In the genomic region with DNA sequence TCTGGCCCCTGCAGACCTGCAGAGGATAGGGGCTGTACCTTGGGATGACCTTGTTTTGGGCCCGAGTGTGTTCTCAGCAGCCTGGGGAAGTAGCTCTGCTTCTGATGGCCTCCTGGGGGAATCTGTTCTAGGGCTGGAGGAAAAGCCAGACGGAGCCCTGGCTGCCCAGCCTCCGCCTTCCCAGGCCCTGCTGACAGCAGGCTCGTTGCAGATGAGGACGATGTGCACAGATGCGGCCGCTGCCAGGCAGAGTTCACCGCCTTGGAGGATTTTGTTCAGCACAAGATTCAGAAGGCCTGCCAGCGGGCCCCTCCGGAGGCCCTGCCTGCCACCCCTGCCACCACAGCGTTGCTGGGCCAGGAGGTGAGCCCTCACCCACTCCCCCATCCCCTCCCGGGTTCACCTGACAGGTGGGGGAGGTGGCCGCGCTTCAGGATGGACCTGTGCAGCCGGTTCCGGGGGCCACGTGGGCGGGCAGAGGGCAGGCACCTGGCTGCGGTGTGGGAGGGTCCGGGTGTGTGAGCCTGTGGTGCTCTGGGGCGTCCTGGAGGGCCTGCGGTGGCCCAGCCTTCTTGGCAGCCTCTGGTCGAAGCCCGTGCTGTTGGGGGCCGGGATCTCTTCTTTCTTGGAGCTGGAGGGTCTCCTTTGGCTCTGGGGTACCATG, we compare ENCODE assay signal across 1 cellular context.
TF ChIP-seq lines count a peak whose summit lies in the region.

No MANE protein-coding gene starts in this region.

TF ChIP-seq in H1, 55 proteins besides CTCF, POLR2A, EP300 and RAD21:
- TF ChIP-seq SP1 (IDR thresholded peaks at IDR 0.05; ENCODE audit: low read depth, low read length), result no peak
- TF ChIP-seq BCL11A (IDR thresholded peaks at IDR 0.05; ENCODE audit: low read depth in 2 of 2, low read length in 2 of 2), result no peak
- no peak for TF ChIP-seq SIN3A (conservative IDR thresholded peaks at IDR 0.05 in 1 of 2, IDR thresholded peaks at IDR 0.05 in 1 of 2; ENCODE audit: low read depth in 1 of 2, low read length in 2 of 2)
- TF ChIP-seq POU5F1 (IDR thresholded peaks at IDR 0.05; ENCODE audit: low read depth, low read length), result no peak
- TF ChIP-seq, protein P1, sequence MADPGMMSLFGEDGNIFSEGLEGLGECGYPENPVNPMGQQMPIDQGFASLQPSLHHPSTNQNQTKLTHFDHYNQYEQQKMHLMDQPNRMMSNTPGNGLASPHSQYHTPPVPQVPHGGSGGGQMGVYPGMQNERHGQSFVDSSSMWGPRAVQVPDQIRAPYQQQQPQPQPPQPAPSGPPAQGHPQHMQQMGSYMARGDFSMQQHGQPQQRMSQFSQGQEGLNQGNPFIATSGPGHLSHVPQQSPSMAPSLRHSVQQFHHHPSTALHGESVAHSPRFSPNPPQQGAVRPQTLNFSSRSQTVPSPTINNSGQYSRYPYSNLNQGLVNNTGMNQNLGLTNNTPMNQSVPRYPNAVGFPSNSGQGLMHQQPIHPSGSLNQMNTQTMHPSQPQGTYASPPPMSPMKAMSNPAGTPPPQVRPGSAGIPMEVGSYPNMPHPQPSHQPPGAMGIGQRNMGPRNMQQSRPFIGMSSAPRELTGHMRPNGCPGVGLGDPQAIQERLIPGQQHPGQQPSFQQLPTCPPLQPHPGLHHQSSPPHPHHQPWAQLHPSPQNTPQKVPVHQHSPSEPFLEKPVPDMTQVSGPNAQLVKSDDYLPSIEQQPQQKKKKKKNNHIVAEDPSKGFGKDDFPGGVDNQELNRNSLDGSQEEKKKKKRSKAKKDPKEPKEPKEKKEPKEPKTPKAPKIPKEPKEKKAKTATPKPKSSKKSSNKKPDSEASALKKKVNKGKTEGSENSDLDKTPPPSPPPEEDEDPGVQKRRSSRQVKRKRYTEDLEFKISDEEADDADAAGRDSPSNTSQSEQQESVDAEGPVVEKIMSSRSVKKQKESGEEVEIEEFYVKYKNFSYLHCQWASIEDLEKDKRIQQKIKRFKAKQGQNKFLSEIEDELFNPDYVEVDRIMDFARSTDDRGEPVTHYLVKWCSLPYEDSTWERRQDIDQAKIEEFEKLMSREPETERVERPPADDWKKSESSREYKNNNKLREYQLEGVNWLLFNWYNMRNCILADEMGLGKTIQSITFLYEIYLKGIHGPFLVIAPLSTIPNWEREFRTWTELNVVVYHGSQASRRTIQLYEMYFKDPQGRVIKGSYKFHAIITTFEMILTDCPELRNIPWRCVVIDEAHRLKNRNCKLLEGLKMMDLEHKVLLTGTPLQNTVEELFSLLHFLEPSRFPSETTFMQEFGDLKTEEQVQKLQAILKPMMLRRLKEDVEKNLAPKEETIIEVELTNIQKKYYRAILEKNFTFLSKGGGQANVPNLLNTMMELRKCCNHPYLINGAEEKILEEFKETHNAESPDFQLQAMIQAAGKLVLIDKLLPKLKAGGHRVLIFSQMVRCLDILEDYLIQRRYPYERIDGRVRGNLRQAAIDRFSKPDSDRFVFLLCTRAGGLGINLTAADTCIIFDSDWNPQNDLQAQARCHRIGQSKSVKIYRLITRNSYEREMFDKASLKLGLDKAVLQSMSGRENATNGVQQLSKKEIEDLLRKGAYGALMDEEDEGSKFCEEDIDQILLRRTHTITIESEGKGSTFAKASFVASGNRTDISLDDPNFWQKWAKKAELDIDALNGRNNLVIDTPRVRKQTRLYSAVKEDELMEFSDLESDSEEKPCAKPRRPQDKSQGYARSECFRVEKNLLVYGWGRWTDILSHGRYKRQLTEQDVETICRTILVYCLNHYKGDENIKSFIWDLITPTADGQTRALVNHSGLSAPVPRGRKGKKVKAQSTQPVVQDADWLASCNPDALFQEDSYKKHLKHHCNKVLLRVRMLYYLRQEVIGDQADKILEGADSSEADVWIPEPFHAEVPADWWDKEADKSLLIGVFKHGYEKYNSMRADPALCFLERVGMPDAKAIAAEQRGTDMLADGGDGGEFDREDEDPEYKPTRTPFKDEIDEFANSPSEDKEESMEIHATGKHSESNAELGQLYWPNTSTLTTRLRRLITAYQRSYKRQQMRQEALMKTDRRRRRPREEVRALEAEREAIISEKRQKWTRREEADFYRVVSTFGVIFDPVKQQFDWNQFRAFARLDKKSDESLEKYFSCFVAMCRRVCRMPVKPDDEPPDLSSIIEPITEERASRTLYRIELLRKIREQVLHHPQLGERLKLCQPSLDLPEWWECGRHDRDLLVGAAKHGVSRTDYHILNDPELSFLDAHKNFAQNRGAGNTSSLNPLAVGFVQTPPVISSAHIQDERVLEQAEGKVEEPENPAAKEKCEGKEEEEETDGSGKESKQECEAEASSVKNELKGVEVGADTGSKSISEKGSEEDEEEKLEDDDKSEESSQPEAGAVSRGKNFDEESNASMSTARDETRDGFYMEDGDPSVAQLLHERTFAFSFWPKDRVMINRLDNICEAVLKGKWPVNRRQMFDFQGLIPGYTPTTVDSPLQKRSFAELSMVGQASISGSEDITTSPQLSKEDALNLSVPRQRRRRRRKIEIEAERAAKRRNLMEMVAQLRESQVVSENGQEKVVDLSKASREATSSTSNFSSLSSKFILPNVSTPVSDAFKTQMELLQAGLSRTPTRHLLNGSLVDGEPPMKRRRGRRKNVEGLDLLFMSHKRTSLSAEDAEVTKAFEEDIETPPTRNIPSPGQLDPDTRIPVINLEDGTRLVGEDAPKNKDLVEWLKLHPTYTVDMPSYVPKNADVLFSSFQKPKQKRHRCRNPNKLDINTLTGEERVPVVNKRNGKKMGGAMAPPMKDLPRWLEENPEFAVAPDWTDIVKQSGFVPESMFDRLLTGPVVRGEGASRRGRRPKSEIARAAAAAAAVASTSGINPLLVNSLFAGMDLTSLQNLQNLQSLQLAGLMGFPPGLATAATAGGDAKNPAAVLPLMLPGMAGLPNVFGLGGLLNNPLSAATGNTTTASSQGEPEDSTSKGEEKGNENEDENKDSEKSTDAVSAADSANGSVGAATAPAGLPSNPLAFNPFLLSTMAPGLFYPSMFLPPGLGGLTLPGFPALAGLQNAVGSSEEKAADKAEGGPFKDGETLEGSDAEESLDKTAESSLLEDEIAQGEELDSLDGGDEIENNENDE (IDR thresholded peaks at IDR 0.05; ENCODE audit: insufficient replicate concordance, low read length), result no peak
- TF ChIP-seq CEBPB (IDR thresholded peaks at IDR 0.05; ENCODE audit: low read depth, low read length), result no peak
- TF ChIP-seq RBBP5 (IDR thresholded peaks at IDR 0.05; ENCODE audit: borderline replicate concordance, low read depth, low read length), result no peak
- TF ChIP-seq SRF (IDR thresholded peaks at IDR 0.05; ENCODE audit: low read depth, low read length), result no peak
- TF ChIP-seq EGR1 (IDR thresholded peaks at IDR 0.05; ENCODE audit: borderline replicate concordance, low read depth, low read length), result no peak
- TF ChIP-seq POLR2AphosphoS5 (IDR thresholded peaks at IDR 0.05; ENCODE audit: low read depth, low read length), result no peak
- no peak for TF ChIP-seq CHD2 (IDR thresholded peaks at IDR 0.05; ENCODE audit: low read length)
- no peak for TF ChIP-seq NANOG (IDR thresholded peaks at IDR 0.05; ENCODE audit: insufficient read depth, low read depth, low read length, poor library complexity, severe bottlenecking)
- TF ChIP-seq SIX5 (IDR thresholded peaks at IDR 0.05; ENCODE audit: low read depth, low read length), result no peak
- TF ChIP-seq SP2 (IDR thresholded peaks at IDR 0.05; ENCODE audit: low read length), result no peak
- no peak for TF ChIP-seq GTF2F1 (IDR thresholded peaks at IDR 0.05; ENCODE audit: borderline replicate concordance, low read depth, low read length)
- no peak for TF ChIP-seq KDM5A (IDR thresholded peaks at IDR 0.05; ENCODE audit: low read length)
- TF ChIP-seq TEAD4 (IDR thresholded peaks at IDR 0.05; ENCODE audit: low read depth, low read length), result no peak
